1 cellular context compared by ENCODE assay signal in the genomic region with DNA sequence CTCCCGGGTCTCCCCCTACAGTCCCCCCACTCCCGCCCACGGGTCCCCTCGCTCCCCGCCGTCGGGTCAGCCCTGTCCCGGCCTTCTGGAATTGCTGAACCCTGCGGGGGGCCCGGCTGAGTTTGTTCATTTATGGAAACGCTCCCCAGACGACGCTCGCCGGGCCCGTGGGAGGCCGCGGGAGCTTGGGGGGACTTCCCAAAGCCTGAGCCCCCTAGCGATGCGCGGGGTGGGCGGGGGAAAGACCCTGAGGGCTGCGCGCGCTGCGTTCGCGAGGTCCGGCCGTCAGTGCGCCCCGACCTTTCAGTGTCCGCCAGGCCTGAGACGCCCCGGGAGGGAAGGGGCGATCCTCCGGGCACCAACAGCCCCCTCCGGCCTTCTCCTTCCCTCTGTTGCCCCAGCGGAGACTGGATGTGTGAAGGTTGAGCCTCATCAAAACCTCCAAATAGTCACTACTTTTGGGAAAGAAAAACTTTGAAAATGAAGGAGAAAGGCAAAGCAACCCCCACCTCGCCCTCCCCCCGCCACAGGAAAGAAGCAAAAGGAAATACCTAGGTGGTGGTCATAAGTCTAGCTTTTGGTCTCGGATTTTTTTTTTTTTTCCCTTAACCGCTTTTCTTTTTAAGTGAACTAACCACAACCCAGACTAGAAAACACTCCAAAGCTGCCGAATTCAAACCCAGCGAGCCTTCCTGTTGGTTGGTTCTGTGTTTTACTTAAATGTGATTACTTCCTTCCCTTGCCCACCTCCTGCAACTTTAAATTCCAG.
TF ChIP-seq lines count a peak whose summit lies in the region.

No MANE protein-coding gene starts in this region.

TF ChIP-seq in GM12878, 131 proteins besides CTCF, POLR2A, EP300 and RAD21 (continued from another document):
- no peak; the same call in 1 of the 2 replicates for TF ChIP-seq CBFB (IDR thresholded peaks at IDR 0.05; ENCODE audit: low read depth)
- 0 out of 2 replicates have a peak, but pooled peaks have one; percentile 19 for TF ChIP-seq NKRF (conservative IDR thresholded peaks at IDR 0.05)
- TF ChIP-seq CREM (IDR thresholded peaks at IDR 0.05; ENCODE audit: low read depth): 0 out of 2 replicates have a peak, but pooled peaks have one; percentile 17
- TF ChIP-seq NFXL1 (IDR thresholded peaks at IDR 0.05; ENCODE audit: borderline replicate concordance): no peak
- TF ChIP-seq CREB1 (IDR thresholded peaks at IDR 0.05; ENCODE audit: low read depth): peak; percentile 39; the same call in 1 of the 2 replicates
- TF ChIP-seq ZNF384 (IDR thresholded peaks at IDR 0.05; ENCODE audit: borderline replicate concordance, low read depth, low read length): peak; percentile 74; the same call in 1 of the 2 replicates
- TF ChIP-seq BACH1 (IDR thresholded peaks at IDR 0.05; ENCODE audit: borderline replicate concordance): peak; percentile 54; the same call in 1 of the 2 replicates
- TF ChIP-seq STAT3 (IDR thresholded peaks at IDR 0.05; ENCODE audit: low read depth, low read length): no peak
- no peak for TF ChIP-seq SMARCA5 (IDR thresholded peaks at IDR 0.05)
- peak; percentile 57; the same call in 1 of the 2 replicates for TF ChIP-seq NR2F1 (conservative IDR thresholded peaks at IDR 0.05)
- TF ChIP-seq TCF12 (IDR thresholded peaks at IDR 0.05; ENCODE audit: low read depth, low read length): no peak
- TF ChIP-seq GABPA (IDR thresholded peaks at IDR 0.05; ENCODE audit: low read depth): no peak
- no peak for TF ChIP-seq ZNF207 (IDR thresholded peaks at IDR 0.05; ENCODE audit: borderline replicate concordance)
- no peak; the same call in 1 of the 2 replicates for TF ChIP-seq MTA2 (IDR thresholded peaks at IDR 0.05; ENCODE audit: low read depth)
- TF ChIP-seq RBBP5 (conservative IDR thresholded peaks at IDR 0.05): no peak
- TF ChIP-seq, protein P1, sequence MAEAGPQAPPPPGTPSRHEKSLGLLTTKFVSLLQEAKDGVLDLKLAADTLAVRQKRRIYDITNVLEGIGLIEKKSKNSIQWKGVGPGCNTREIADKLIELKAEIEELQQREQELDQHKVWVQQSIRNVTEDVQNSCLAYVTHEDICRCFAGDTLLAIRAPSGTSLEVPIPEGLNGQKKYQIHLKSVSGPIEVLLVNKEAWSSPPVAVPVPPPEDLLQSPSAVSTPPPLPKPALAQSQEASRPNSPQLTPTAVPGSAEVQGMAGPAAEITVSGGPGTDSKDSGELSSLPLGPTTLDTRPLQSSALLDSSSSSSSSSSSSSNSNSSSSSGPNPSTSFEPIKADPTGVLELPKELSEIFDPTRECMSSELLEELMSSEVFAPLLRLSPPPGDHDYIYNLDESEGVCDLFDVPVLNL (IDR thresholded peaks at IDR 0.05; ENCODE audit: low read depth, low read length): no peak
